ENCODE assay signal across 1 cellular context in the genomic region with DNA sequence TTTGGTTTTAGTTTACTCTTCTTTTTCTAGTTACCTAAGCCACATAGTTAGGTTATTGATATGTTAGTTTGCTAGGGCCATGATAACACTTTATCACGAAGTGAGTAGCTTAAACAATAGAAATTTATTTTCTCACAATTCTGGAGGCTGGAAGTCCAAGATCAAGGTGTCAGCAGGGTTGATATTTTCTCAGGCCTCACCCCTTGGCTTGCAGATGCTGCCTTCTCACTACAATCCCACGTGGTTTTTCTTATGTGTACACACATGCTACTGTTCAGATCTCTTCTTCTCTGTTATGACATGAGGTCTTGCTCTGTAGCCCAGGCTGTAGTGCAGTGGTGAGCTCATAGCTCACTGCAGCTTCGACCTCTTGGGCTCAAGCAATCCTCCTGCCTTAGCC.
TF ChIP-seq lines count a peak whose summit lies in the region.

No MANE protein-coding gene starts in this region.

TF ChIP-seq in HepG2, 621 proteins besides CTCF, POLR2A, EP300 and RAD21 (continued from another document):
- TF ChIP-seq, protein P1, sequence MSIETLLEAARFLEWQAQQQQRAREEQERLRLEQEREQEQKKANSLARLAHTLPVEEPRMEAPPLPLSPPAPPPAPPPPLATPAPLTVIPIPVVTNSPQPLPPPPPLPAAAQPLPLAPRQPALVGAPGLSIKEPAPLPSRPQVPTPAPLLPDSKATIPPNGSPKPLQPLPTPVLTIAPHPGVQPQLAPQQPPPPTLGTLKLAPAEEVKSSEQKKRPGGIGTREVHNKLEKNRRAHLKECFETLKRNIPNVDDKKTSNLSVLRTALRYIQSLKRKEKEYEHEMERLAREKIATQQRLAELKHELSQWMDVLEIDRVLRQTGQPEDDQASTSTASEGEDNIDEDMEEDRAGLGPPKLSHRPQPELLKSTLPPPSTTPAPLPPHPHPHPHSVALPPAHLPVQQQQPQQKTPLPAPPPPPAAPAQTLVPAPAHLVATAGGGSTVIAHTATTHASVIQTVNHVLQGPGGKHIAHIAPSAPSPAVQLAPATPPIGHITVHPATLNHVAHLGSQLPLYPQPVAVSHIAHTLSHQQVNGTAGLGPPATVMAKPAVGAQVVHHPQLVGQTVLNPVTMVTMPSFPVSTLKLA (IDR thresholded peaks at IDR 0.05): peak; percentile 83
- TF ChIP-seq MED1 (CRISPR knock-in tag; IDR thresholded peaks at IDR 0.05): no peak
